In the genomic region with DNA sequence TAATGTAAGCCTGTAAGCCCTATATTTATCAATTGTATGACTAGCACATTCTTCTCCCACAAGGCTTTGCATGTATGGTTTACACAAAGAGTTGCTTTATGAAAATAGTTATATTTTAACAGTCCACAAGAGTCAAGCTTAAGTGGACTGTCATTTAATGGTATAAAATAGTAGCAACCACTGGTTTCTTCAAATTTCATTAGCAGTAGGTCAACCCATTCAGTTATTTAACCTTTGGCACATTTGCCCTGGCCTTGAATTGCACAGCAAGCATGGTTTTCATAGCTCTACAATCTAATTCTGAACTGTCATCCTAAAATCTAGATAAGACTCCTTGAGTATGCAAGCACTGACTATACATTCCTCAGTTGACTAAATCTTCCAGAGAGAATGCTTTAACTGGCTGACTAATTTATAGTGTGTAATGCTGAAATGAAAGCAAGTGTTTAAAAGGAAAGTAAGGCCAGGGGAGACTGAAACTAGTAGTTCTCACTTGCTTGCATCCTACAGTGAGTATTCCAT, we compare ENCODE assay signal across 1 cellular context.
TF ChIP-seq lines count a peak whose summit lies in the region.

No MANE protein-coding gene starts in this region.

TF ChIP-seq in WTC11, 78 proteins besides CTCF, POLR2A, EP300 and RAD21 (continued from another document):
- TF ChIP-seq, protein P1, sequence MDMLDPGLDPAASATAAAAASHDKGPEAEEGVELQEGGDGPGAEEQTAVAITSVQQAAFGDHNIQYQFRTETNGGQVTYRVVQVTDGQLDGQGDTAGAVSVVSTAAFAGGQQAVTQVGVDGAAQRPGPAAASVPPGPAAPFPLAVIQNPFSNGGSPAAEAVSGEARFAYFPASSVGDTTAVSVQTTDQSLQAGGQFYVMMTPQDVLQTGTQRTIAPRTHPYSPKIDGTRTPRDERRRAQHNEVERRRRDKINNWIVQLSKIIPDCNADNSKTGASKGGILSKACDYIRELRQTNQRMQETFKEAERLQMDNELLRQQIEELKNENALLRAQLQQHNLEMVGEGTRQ (CRISPR knock-in tag; IDR thresholded peaks at IDR 0.05), result no peak
- TF ChIP-seq SMAD4 (CRISPR knock-in tag; IDR thresholded peaks at IDR 0.05) (no peak), IRF2 (CRISPR knock-in tag; IDR thresholded peaks at IDR 0.05; ENCODE audit: borderline replicate concordance, low read depth) (no peak), FOXJ3 (CRISPR knock-in tag; IDR thresholded peaks at IDR 0.05; ENCODE audit: borderline replicate concordance) (no peak), HMGA2 (CRISPR knock-in tag; IDR thresholded peaks at IDR 0.05) (no peak), CREB1 (CRISPR knock-in tag; IDR thresholded peaks at IDR 0.05) (no peak), TEAD1 (CRISPR knock-in tag; IDR thresholded peaks at IDR 0.05) (no peak), JAZF1 (CRISPR knock-in tag; IDR thresholded peaks at IDR 0.05) (no peak)
- TF ChIP-seq, protein P2, sequence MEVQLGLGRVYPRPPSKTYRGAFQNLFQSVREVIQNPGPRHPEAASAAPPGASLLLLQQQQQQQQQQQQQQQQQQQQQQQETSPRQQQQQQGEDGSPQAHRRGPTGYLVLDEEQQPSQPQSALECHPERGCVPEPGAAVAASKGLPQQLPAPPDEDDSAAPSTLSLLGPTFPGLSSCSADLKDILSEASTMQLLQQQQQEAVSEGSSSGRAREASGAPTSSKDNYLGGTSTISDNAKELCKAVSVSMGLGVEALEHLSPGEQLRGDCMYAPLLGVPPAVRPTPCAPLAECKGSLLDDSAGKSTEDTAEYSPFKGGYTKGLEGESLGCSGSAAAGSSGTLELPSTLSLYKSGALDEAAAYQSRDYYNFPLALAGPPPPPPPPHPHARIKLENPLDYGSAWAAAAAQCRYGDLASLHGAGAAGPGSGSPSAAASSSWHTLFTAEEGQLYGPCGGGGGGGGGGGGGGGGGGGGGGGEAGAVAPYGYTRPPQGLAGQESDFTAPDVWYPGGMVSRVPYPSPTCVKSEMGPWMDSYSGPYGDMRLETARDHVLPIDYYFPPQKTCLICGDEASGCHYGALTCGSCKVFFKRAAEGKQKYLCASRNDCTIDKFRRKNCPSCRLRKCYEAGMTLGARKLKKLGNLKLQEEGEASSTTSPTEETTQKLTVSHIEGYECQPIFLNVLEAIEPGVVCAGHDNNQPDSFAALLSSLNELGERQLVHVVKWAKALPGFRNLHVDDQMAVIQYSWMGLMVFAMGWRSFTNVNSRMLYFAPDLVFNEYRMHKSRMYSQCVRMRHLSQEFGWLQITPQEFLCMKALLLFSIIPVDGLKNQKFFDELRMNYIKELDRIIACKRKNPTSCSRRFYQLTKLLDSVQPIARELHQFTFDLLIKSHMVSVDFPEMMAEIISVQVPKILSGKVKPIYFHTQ (CRISPR knock-in tag; IDR thresholded peaks at IDR 0.05), result no peak
- TF ChIP-seq, protein P3, sequence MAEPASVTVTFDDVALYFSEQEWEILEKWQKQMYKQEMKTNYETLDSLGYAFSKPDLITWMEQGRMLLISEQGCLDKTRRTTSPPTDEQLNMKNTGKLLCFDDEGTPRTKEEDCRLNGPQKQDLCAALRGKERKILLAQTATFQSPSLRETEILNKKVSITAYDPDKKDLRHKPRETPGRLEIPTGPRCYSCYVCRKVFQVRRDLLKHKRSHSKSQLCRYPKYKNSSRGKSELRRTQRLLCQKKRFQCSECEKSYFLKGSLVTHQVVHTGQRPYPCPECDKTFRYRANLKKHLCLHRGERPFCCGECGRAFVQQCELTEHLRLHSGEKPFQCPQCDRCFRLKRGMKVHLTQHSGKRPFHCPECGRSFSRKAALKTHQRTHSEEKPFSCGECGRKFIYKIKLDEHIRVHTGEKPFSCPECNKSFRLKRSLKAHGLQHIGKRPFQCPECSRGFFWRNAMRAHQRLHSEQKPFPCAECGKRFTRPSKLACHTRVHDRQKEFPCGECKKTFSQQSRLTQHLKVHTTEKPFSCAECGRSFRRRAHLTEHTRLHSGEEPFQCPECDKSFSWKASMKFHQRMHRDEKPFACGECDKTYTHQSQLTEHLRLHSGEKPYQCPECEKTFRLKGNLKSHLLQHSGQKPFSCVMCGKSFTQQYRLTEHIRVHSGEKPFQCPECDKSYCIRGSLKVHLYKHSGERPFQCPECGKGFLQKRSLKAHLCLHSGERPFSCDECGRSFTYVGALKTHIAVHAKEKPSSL (CRISPR knock-in tag; conservative IDR thresholded peaks at IDR 0.05), result no peak
- TF ChIP-seq, protein P4, sequence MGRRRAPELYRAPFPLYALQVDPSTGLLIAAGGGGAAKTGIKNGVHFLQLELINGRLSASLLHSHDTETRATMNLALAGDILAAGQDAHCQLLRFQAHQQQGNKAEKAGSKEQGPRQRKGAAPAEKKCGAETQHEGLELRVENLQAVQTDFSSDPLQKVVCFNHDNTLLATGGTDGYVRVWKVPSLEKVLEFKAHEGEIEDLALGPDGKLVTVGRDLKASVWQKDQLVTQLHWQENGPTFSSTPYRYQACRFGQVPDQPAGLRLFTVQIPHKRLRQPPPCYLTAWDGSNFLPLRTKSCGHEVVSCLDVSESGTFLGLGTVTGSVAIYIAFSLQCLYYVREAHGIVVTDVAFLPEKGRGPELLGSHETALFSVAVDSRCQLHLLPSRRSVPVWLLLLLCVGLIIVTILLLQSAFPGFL (CRISPR knock-in tag; IDR thresholded peaks at IDR 0.05; ENCODE audit: borderline replicate concordance), result no peak
- TF ChIP-seq, protein P5, sequence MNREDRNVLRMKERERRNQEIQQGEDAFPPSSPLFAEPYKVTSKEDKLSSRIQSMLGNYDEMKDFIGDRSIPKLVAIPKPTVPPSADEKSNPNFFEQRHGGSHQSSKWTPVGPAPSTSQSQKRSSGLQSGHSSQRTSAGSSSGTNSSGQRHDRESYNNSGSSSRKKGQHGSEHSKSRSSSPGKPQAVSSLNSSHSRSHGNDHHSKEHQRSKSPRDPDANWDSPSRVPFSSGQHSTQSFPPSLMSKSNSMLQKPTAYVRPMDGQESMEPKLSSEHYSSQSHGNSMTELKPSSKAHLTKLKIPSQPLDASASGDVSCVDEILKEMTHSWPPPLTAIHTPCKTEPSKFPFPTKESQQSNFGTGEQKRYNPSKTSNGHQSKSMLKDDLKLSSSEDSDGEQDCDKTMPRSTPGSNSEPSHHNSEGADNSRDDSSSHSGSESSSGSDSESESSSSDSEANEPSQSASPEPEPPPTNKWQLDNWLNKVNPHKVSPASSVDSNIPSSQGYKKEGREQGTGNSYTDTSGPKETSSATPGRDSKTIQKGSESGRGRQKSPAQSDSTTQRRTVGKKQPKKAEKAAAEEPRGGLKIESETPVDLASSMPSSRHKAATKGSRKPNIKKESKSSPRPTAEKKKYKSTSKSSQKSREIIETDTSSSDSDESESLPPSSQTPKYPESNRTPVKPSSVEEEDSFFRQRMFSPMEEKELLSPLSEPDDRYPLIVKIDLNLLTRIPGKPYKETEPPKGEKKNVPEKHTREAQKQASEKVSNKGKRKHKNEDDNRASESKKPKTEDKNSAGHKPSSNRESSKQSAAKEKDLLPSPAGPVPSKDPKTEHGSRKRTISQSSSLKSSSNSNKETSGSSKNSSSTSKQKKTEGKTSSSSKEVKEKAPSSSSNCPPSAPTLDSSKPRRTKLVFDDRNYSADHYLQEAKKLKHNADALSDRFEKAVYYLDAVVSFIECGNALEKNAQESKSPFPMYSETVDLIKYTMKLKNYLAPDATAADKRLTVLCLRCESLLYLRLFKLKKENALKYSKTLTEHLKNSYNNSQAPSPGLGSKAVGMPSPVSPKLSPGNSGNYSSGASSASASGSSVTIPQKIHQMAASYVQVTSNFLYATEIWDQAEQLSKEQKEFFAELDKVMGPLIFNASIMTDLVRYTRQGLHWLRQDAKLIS (CRISPR knock-in tag; IDR thresholded peaks at IDR 0.05; ENCODE audit: borderline replicate concordance), result no peak
- TF ChIP-seq, protein P6, sequence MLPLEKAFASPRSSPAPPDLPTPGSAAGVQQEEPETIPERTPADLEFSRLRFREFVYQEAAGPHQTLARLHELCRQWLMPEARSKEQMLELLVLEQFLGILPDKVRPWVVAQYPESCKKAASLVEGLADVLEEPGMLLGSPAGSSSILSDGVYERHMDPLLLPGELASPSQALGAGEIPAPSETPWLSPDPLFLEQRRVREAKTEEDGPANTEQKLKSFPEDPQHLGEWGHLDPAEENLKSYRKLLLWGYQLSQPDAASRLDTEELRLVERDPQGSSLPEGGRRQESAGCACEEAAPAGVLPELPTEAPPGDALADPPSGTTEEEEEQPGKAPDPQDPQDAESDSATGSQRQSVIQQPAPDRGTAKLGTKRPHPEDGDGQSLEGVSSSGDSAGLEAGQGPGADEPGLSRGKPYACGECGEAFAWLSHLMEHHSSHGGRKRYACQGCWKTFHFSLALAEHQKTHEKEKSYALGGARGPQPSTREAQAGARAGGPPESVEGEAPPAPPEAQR (CRISPR knock-in tag; IDR thresholded peaks at IDR 0.05), result no peak
